Comparison of ENCODE assay signal across 22 cellular contexts in the genomic region with DNA sequence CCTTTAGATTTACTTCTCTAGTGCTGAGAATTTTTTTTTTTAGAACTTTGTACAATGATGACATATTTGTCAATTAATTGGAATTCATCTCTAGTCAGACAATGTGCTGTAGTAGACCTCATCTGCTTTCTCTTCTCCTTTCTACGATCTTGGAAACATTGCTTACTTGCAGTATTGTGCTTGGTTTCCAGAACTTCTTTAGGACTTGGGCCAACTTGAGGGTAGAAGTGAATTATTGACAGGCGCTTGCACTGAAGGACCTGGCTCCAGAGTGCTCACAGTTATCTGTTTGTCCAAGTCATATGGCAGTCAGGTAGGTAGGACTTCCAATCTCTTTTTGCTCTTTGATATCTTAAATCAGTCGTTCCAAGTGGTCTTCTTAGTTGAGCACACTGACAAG. TPM values are rescaled to one million over a fixed set of nuclear protein-coding genes. Genes with fewer than 3 reads are reported as not detected.
DNase-seq lines count a peak whose midpoint lies in the region; ATAC-seq and TF ChIP-seq lines count a peak whose summit lies in the region.
"Had no signal": no experiment of that assay in that cellular context is flagged by ENCODE, and none has a peak within 500 bp of the region (broad histone marks: within the 10 kb centered on the region; RNA-seq: fewer than 3 reads in every experiment).

No MANE protein-coding gene starts in this region.

- H3K36me3 Mint-ChIP-seq in T-helper 1 cell treated with Interleukin-12 subunit alpha and Interleukin-12 subunit beta and Interleukin-4 antibody, amounts not matched to agents 30 μg/mL and 1 μg/mL, for 36 hours (ENCODE audit: low read depth) = peaks cover 4% of the 10 kb centered on the region
- H3K36me3 Mint-ChIP-seq in T-helper 17 cell (ENCODE audit: low read depth) = no peaks in the 10 kb centered on the region
- H3K36me3 Mint-ChIP-seq in stimulated activated naive B cell treated with anti-CD40 and anti-IgM and Interleukin-4, amounts not matched to agents 10 μg/mL and 1 μg/mL and 100 μg/mL, for 72 hours = peaks cover 0 to 8% of the 10 kb centered on the region in 2 donors
- H3K36me3 Mint-ChIP-seq: activated naive CD8-positive, alpha-beta T cell treated with anti-CD3 and anti-CD28 coated beads, Interleukin-2, amount 10 ng/mL, durations not matched to agents 7 days and 5 days; T-cell had no signal

- no TSS peak for BruUV-seq in PC-9 (replicated peaks; lab: Mats Ljungman, UMichigan)

- no peaks in the 10 kb centered on the region for H3K9me3 Mint-ChIP-seq in T-helper 1 cell treated with Interleukin-12 subunit alpha and Interleukin-12 subunit beta and Interleukin-4 antibody, amounts not matched to agents 30 μg/mL and 1 μg/mL, for 36 hours
- peaks cover 0 to 4% of the 10 kb centered on the region in 2 donors for H3K9me3 Mint-ChIP-seq in stimulated activated naive B cell treated with anti-CD40 and anti-IgM and Interleukin-4, amounts not matched to agents 10 μg/mL and 1 μg/mL and 100 μg/mL, for 72 hours
- H3K9me3 Mint-ChIP-seq: activated CD8-positive, alpha-beta T cell treated with anti-CD3 and anti-CD28 coated beads for 36 hours; activated naive CD8-positive, alpha-beta T cell treated with anti-CD3 and anti-CD28 coated beads, Interleukin-2, amount 10 ng/mL, durations not matched to agents 7 days and 5 days; activated T-cell treated with anti-CD3 and anti-CD28 coated beads, Interleukin-2, amount 50 U/mL, for 72 hours; H9; T-cell had no signal

- peak overlapping the region; percentile 13 to 21 (median 19) for H3K27ac ChIP-seq in right lobe of liver
- no peak overlapping the region for H3K27ac ChIP-seq in PC-9
- H3K27ac ChIP-seq in coronary artery = no peak overlapping the region
- H3K27ac ChIP-seq: BLaER1 had no signal

- peaks cover 24% of the 10 kb centered on the region for H3F3A ChIP-seq in PC-9 (ENCODE audit: insufficient read depth, low read depth)

- TF ChIP-seq CTCF in right lobe of liver (IDR thresholded peaks at IDR 0.05) (no peak), PC-9 (conservative IDR thresholded peaks at IDR 0.05) (no peak), coronary artery (IDR thresholded peaks at IDR 0.05) (no peak)

- H3K4me3 ChIP-seq in right lobe of liver = no peak overlapping the region
- no peak overlapping the region for H3K4me3 ChIP-seq in PC-9
- no peak overlapping the region for H3K4me3 ChIP-seq in coronary artery
- H3K4me3 ChIP-seq: BLaER1, skin epidermis had no signal

- POLR2A ChIA-PET in PC-9 (lab: Charles Lee; ENCODE audit: unreplicated experiment) = no interaction called here

- H3K4me1 ChIP-seq in right lobe of liver = peaks cover 0 to 48% (median 8%) of the 10 kb centered on the region in 4 donors
- H3K4me1 ChIP-seq in PC-9 (replicated peaks; ENCODE audit: insufficient read depth) = peaks cover 45% of the 10 kb centered on the region

- no peaks in the 10 kb centered on the region for H3K9me2 ChIP-seq in PC-9 (ENCODE audit: insufficient read depth)

- H3K36me3 ChIP-seq in right lobe of liver = no peaks in the 10 kb centered on the region
- H3K36me3 ChIP-seq in PC-9 (ENCODE audit: low read depth) = no peaks in the 10 kb centered on the region
- H3K36me3 ChIP-seq: BLaER1 had no signal

- intact Hi-C loops in right lobe of liver (cut with DNase I) (no loop called here), PC-9 (cut with micrococcal nuclease; ENCODE audit: unreplicated experiment) (no loop called here)

- WGBS in right lobe of liver (ENCODE audit: insufficient coverage, low coverage, low lambda C conversion rate, missing lambda C conversion rate) = 16% methylated on average over 3 of the region's 3 CpGs

- H2AFZ ChIP-seq in PC-9 = no peak overlapping the region

- H3K27me3 ChIP-seq in right lobe of liver = no peaks in the 10 kb centered on the region
- H3K27me3 ChIP-seq in PC-9 (ENCODE audit: insufficient read depth, low read depth) = no peaks in the 10 kb centered on the region
- H3K27me3 ChIP-seq: BLaER1 had no signal

- ATAC-seq in T-helper 17 cell (no peak), right lobe of liver (peak; percentile 46 to 85 (median 74))
- peak; percentile 15 to 24 for ATAC-seq in stimulated activated naive B cell treated with anti-CD40 and anti-IgM and Interleukin-4, amounts not matched to agents 10 μg/mL and 1 μg/mL and 100 μg/mL, for 72 hours (replicated peaks)
- ATAC-seq: activated CD8-positive, alpha-beta T cell treated with anti-CD3 and anti-CD28 coated beads for 36 hours; activated T-cell treated with anti-CD3 and anti-CD28 coated beads, Interleukin-2, amount 50 U/mL, for 72 hours; T-cell had no signal

- no peak overlapping the region for H3K4me3 Mint-ChIP-seq in T-helper 1 cell treated with Interleukin-12 subunit alpha and Interleukin-12 subunit beta and Interleukin-4 antibody, amounts not matched to agents 30 μg/mL and 1 μg/mL, for 36 hours
- peak overlapping the region; percentile 2 for H3K4me3 Mint-ChIP-seq in T-helper 17 cell
- H3K4me3 Mint-ChIP-seq in stimulated activated naive B cell treated with anti-CD40 and anti-IgM and Interleukin-4, amounts not matched to agents 10 μg/mL and 1 μg/mL and 100 μg/mL, for 72 hours = peak overlapping the region; percentile 37 to 50
- H3K4me3 Mint-ChIP-seq: activated CD8-positive, alpha-beta T cell treated with anti-CD3 and anti-CD28 coated beads for 36 hours; activated naive CD8-positive, alpha-beta T cell treated with anti-CD3 and anti-CD28 coated beads, Interleukin-2, amount 10 ng/mL, durations not matched to agents 7 days and 5 days; H9; T-cell had no signal

- no peaks in the 10 kb centered on the region for H3K27me3 Mint-ChIP-seq in T-helper 1 cell treated with Interleukin-12 subunit alpha and Interleukin-12 subunit beta and Interleukin-4 antibody, amounts not matched to agents 30 μg/mL and 1 μg/mL, for 36 hours (ENCODE audit: low read depth)
- no peaks in the 10 kb centered on the region for H3K27me3 Mint-ChIP-seq in T-helper 17 cell
- H3K27me3 Mint-ChIP-seq in stimulated activated naive B cell treated with anti-CD40 and anti-IgM and Interleukin-4, amounts not matched to agents 10 μg/mL and 1 μg/mL and 100 μg/mL, for 72 hours = peaks cover 55 to 62% of the 10 kb centered on the region in 2 donors
- H3K27me3 Mint-ChIP-seq: activated CD8-positive, alpha-beta T cell treated with anti-CD3 and anti-CD28 coated beads for 36 hours; activated naive CD8-positive, alpha-beta T cell treated with anti-CD3 and anti-CD28 coated beads, Interleukin-2, amount 10 ng/mL, durations not matched to agents 7 days and 5 days; T-cell had no signal

- DNase-seq in T-helper 1 cell (no peak), T-helper 17 cell (no peak), right lobe of liver (no peak), PC-9 (no peak), SW480 (ENCODE audit: low spot score) (no peak), coronary artery (ENCODE audit: low spot score) (no peak)
- no peak for DNase-seq in stimulated activated naive B cell treated with anti-CD40 and anti-IgM and Interleukin-4, amounts not matched to agents 10 μg/mL and 1 μg/mL and 100 μg/mL, for 72 hours
- DNase-seq: activated CD8-positive, alpha-beta T cell treated with anti-CD3 and anti-CD28 coated beads for 36 hours; activated naive CD8-positive, alpha-beta T cell treated with anti-CD3 and anti-CD28 coated beads, Interleukin-2, amount 10 ng/mL, durations not matched to agents 7 days and 5 days; activated T-cell treated with anti-CD3 and anti-CD28 coated beads, Interleukin-2, amount 50 U/mL, for 72 hours; DMS153; H9; midbrain; NCI-H1048; NCI-H2107; occipital lobe; stimulated activated CD4-positive, alpha-beta T cell treated with anti-CD3 and anti-CD28 coated beads, Interleukin-4, amount 100 ng/mL, for 24 hours; T-cell; trophoblast cell had no signal

- no peaks in the 10 kb centered on the region for H3K79me2 ChIP-seq in PC-9 (ENCODE audit: low read depth)

- H3K4me2 ChIP-seq in PC-9 = no peak overlapping the region
- H3K4me2 ChIP-seq: BLaER1 had no signal

- H3K4me1 Mint-ChIP-seq in T-helper 1 cell treated with Interleukin-12 subunit alpha and Interleukin-12 subunit beta and Interleukin-4 antibody, amounts not matched to agents 30 μg/mL and 1 μg/mL, for 36 hours (ENCODE audit: low read depth) = peaks cover 49% of the 10 kb centered on the region
- H3K4me1 Mint-ChIP-seq in T-helper 17 cell = peaks cover 24% of the 10 kb centered on the region
- H3K4me1 Mint-ChIP-seq in stimulated activated naive B cell treated with anti-CD40 and anti-IgM and Interleukin-4, amounts not matched to agents 10 μg/mL and 1 μg/mL and 100 μg/mL, for 72 hours = peaks cover 32 to 47% of the 10 kb centered on the region in 2 donors

- H3K27ac Mint-ChIP-seq in T-helper 1 cell treated with Interleukin-12 subunit alpha and Interleukin-12 subunit beta and Interleukin-4 antibody, amounts not matched to agents 30 μg/mL and 1 μg/mL, for 36 hours = peak overlapping the region; percentile 37
- peak overlapping the region; percentile 1 for H3K27ac Mint-ChIP-seq in T-helper 17 cell
- no peak overlapping the region for H3K27ac Mint-ChIP-seq in stimulated activated naive B cell treated with anti-CD40 and anti-IgM and Interleukin-4, amounts not matched to agents 10 μg/mL and 1 μg/mL and 100 μg/mL, for 72 hours
- H3K27ac Mint-ChIP-seq: activated CD8-positive, alpha-beta T cell treated with anti-CD3 and anti-CD28 coated beads for 36 hours; activated naive CD8-positive, alpha-beta T cell treated with anti-CD3 and anti-CD28 coated beads, Interleukin-2, amount 10 ng/mL, durations not matched to agents 7 days and 5 days; activated T-cell treated with anti-CD3 and anti-CD28 coated beads, Interleukin-2, amount 50 U/mL, for 72 hours; T-cell had no signal

- H4K20me1 ChIP-seq in PC-9 (ENCODE audit: insufficient read depth) = no peaks in the 10 kb centered on the region
- H4K20me1 ChIP-seq: BLaER1 had no signal

- no peak for TF ChIP-seq POLR2A in right lobe of liver (IDR thresholded peaks at IDR 0.05)

- CTCF ChIA-PET in PC-9 (lab: Charles Lee) = no interaction called here

- no peaks in the 10 kb centered on the region for H3K9me3 ChIP-seq in T-helper 17 cell (ENCODE audit: control insufficient read depth, low read length, poor library complexity, severe bottlenecking)
- H3K9me3 ChIP-seq in right lobe of liver = no peaks in the 10 kb centered on the region
- no peaks in the 10 kb centered on the region for H3K9me3 ChIP-seq in PC-9 (ENCODE audit: insufficient read depth, low read depth)
- H3K9me3 ChIP-seq: BLaER1 had no signal

RNA-seq across cellular contexts. Expression of gene FNIP2, which starts 39.6 kb away (rescaled TPM):
- total RNA-seq in T-helper 17 cell (10 to 100 TPM in 1 of 2 donors, 1 to 10 TPM in 1; 7.7 to 11.5 TPM), right lobe of liver (10 to 100 TPM; 34.2 to 67.4 (median 37.8) TPM), PC-9 (2021) (2.1 and 2.5 TPM in 2 replicates)

Comparison
In these comparisons a context has a peak if more than half of its experiments do, and no peak if none do; other contexts are left out.
1. H3K27ac ChIP-seq: peak in right lobe of liver (3 of 3); none in PC-9 (single experiment) and coronary artery (0 of 2).